ENCODE assay signal across 15 cellular contexts in the genomic region with DNA sequence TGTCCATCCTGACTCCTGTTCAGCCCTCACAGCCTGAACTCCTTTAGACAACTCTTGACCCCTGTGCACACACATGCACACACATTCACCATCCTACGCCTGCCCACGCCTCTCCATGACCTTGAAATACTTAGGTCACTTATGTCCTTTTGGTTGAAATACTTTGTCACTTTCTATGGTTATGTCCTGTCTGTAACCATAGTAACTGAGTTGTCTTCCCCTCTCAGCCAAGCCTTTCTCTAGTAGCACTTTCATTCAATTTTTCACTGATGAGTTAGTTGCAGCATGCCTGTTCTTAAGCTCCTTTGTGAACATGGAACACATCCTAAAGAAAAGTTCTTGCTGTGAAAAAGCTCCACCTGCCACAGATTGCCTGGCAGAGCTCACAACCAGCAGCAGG.
"Had no signal": no experiment of that assay in that cellular context is flagged by ENCODE, and none has a peak within 500 bp of the region (broad histone marks: within the 10 kb centered on the region; RNA-seq: fewer than 3 reads in every experiment).

No MANE protein-coding gene starts in this region.

- H3K4me3 ChIP-seq: coronary artery, heart left ventricle, pancreas, testis, tibial nerve had no signal

- H3K4me1 ChIP-seq: pancreas had no signal

- DNase-seq: effector CD4-positive, alpha-beta T cell; endodermal cell; foreskin melanocyte; hippocampal formation; kidney glomerular epithelial cell; naive thymus-derived CD4-positive, alpha-beta T cell; stimulated activated CD4-positive, alpha-beta T cell treated with anti-CD3 and anti-CD28 coated beads, Interleukin-4, amount 100 ng/mL, for 1 hour; stimulated activated naive CD8-positive, alpha-beta T cell treated with anti-CD3 and anti-CD28 coated beads, Interleukin-15, amount 100 ng/mL, for 72 hours; testis had no signal

- H3K36me3 ChIP-seq: heart left ventricle, pancreas, tibial nerve had no signal

- H3K27me3 ChIP-seq: heart left ventricle, pancreas, testis, tibial nerve had no signal

- H3K9me3 ChIP-seq: heart left ventricle, pancreas, testis, tibial nerve had no signal

- H3K27ac ChIP-seq: coronary artery, heart left ventricle, pancreas, testis, tibial nerve had no signal

- H3K4me3 Mint-ChIP-seq: endodermal cell; naive thymus-derived CD4-positive, alpha-beta T cell; stimulated activated memory B cell treated with anti-CD40 and anti-IgM and Interleukin-4, amounts not matched to agents 10 μg/mL and 1 μg/mL and 100 μg/mL, for 72 hours; stimulated activated naive CD8-positive, alpha-beta T cell treated with anti-CD3 and anti-CD28 coated beads, Interleukin-15, amount 100 ng/mL, for 72 hours had no signal

- H3K4me1 Mint-ChIP-seq: stimulated activated memory B cell treated with anti-CD40 and anti-IgM and Interleukin-4, amounts not matched to agents 10 μg/mL and 1 μg/mL and 100 μg/mL, for 72 hours; stimulated activated naive CD8-positive, alpha-beta T cell treated with anti-CD3 and anti-CD28 coated beads, Interleukin-15, amount 100 ng/mL, for 72 hours had no signal

- H3K27me3 Mint-ChIP-seq: naive thymus-derived CD4-positive, alpha-beta T cell; stimulated activated naive CD8-positive, alpha-beta T cell treated with anti-CD3 and anti-CD28 coated beads, Interleukin-15, amount 100 ng/mL, for 72 hours had no signal

- H3K9me3 Mint-ChIP-seq: endodermal cell; stimulated activated naive CD8-positive, alpha-beta T cell treated with anti-CD3 and anti-CD28 coated beads, Interleukin-15, amount 100 ng/mL, for 72 hours had no signal

- H3K36me3 Mint-ChIP-seq: stimulated activated memory B cell treated with anti-CD40 and anti-IgM and Interleukin-4, amounts not matched to agents 10 μg/mL and 1 μg/mL and 100 μg/mL, for 72 hours had no signal

- H3K27ac Mint-ChIP-seq: progenitor cell of endocrine pancreas; stimulated activated memory B cell treated with anti-CD40 and anti-IgM and Interleukin-4, amounts not matched to agents 10 μg/mL and 1 μg/mL and 100 μg/mL, for 72 hours had no signal
